21 cellular contexts compared by ENCODE assay signal in the genomic region with DNA sequence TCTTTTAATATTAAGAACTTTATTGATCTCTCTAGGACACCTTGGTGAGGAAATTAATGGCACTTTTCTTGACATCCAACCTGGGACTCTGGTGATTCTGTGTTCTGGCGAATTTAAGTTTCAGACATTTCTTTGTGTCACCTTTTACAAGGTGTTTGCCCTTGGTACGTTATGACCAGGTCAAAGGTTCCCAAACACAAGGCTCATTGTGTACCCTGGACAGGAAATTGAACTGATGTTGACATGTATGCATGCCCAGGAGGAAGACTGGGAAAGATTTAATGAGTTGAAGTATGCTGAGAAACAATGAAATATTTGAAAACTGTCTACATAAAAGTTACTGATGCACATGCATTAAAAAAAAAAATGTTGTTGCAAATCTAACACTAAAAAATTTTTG. TPM values are rescaled to one million over a fixed set of nuclear protein-coding genes. Genes with fewer than 3 reads are reported as not detected.
A peak's percentile ranks its signal among the peaks of the same experiment; 100 is the strongest.
DNase-seq lines count a peak whose midpoint lies in the region; ATAC-seq, FAIRE-seq and TF ChIP-seq lines count a peak whose summit lies in the region.
"Had no signal": no experiment of that assay in that cellular context is flagged by ENCODE, and none has a peak within 500 bp of the region (broad histone marks: within the 10 kb centered on the region; RNA-seq: fewer than 3 reads in every experiment).

No MANE protein-coding gene starts in this region.

- TF ChIP-seq POLR2A in endothelial cell of umbilical vein (IDR thresholded peaks at IDR 0.05; ENCODE audit: low read depth, low read length) (no peak), HepG2 (IDR thresholded peaks at IDR 0.05; ENCODE audit: insufficient read depth in 1 of 2, low read depth in 2 of 2, low read length in 2 of 2) (no peak)

- H3K27ac ChIP-seq in Karpas-422 (ENCODE audit: low read length), result no peak overlapping the region
- H3K27ac ChIP-seq in endothelial cell of umbilical vein (ENCODE audit: insufficient read depth, low read depth, low read length), result no peak overlapping the region
- H3K27ac ChIP-seq in HepG2 (ENCODE audit: extremely low read length, insufficient read depth, low read length), result peak overlapping the region; percentile 51
- H3K27ac ChIP-seq: GM23248, HL-60 had no signal

- in situ Hi-C loops in HepG2 (cut with HindIII; ENCODE audit: extremely low pct_ligation_motif_present, low pct_unique_long_range_greater_than_20kb), result no loop called here
- in situ Hi-C loops in ACHN (cut with HindIII; ENCODE audit: low pct_ligation_motif_present, low pct_unique_long_range_greater_than_20kb, low sequenced_read_pairs), result no loop called here

- DNase-seq in Karpas-422 (peak; percentile 39), endothelial cell of umbilical vein (ENCODE audit: low read depth, low spot score) (peak; percentile 24), HepG2 (ENCODE audit: low spot score) (peak; percentile 77), COLO668 (lab: John Stamatoyannopoulos, UW; ENCODE audit: unreplicated experiment) (no peak), kidney tubule cell (ENCODE audit: low spot score) (no peak), ACHN (no peak)
- DNase-seq: BE2C; C1 segment of cervical spinal cord; CD4-positive, CD25-positive, alpha-beta regulatory T cell; DMS153; DMS79; GDM1; GM23248 had no signal

- no peaks in the 10 kb centered on the region for H3K9me1 ChIP-seq in endothelial cell of umbilical vein (replicated peaks; ENCODE audit: control insufficient read depth, extremely low read depth, insufficient read depth, low read length)

- intact Hi-C loops in endothelial cell of umbilical vein (cut with micrococcal nuclease) (no loop called here), HepG2 (cut with micrococcal nuclease; ENCODE audit: unreplicated experiment) (loop anchor here (10.0 kb wide), 1 partner anchor 306 kb away; the partner anchor contains the start of gene SLAIN2)

- TF ChIP-seq RAD21 in HepG2 (CRISPR knock-in tag; IDR thresholded peaks at IDR 0.05), result no peak

- peak; percentile 61 for ATAC-seq in HepG2

- POLR2A ChIA-PET in endothelial cell of umbilical vein (lab: Charles Lee), result no interaction called here
- POLR2A ChIA-PET in HepG2 (lab: Yijun Ruan, JAX), result no interaction called here

- H3K4me1 ChIP-seq in Karpas-422 (ENCODE audit: low read length), result peaks cover 67% of the 10 kb centered on the region
- no peaks in the 10 kb centered on the region for H3K4me1 ChIP-seq in endothelial cell of umbilical vein (ENCODE audit: control insufficient read depth, extremely low read depth, insufficient read depth, low read length)
- H3K4me1 ChIP-seq in HepG2 (ENCODE audit: insufficient read depth, low read length), result peaks cover 62% of the 10 kb centered on the region
- H3K4me1 ChIP-seq: BE2C had no signal

- H3K27me3 ChIP-seq in Karpas-422 (ENCODE audit: low read length) (no peaks in the 10 kb centered on the region), endothelial cell of umbilical vein (ENCODE audit: control insufficient read depth in 2 of 2, insufficient read depth in 2 of 2, low read length in 2 of 2) (peaks cover 0 to 4% of the 10 kb centered on the region in 2 experiments), HepG2 (ENCODE audit: control insufficient read depth in 1 of 2, insufficient read depth in 2 of 2, low read length in 2 of 2) (no peaks in the 10 kb centered on the region)

- no TSS peak for BruUV-seq in endothelial cell of umbilical vein (replicated peaks; lab: Mats Ljungman, UMichigan)
- no TSS peak for BruUV-seq in HepG2 (replicated peaks; lab: Mats Ljungman, UMichigan)

- TF ChIP-seq CTCF in endothelial cell of umbilical vein (IDR thresholded peaks at IDR 0.05; ENCODE audit: extremely low read depth in 1 of 2, insufficient read depth in 1 of 2, low read depth in 1 of 2, low read length in 2 of 2), result no peak
- TF ChIP-seq CTCF in HepG2 (CRISPR knock-in tag; IDR thresholded peaks at IDR 0.05), result no peak

- H3K9me2 ChIP-seq in Karpas-422 (replicated peaks; ENCODE audit: insufficient read depth, low read length), result no peaks in the 10 kb centered on the region

- H3K36me3 ChIP-seq in Karpas-422 (ENCODE audit: insufficient read depth, low read length), result no peaks in the 10 kb centered on the region
- H3K36me3 ChIP-seq in endothelial cell of umbilical vein (ENCODE audit: control insufficient read depth in 2 of 2, extremely low read depth in 1 of 2, insufficient read depth in 2 of 2, low read length in 2 of 2), result no peaks in the 10 kb centered on the region
- peaks cover 0 to 1% of the 10 kb centered on the region in 2 experiments; a peak in 1 of 5 replicates for H3K36me3 ChIP-seq in HepG2 (replicated peaks in 1 of 2; ENCODE audit: control insufficient read depth in 1 of 2, insufficient read depth in 2 of 2, low read length in 2 of 2)
- H3K36me3 ChIP-seq: BE2C, HAP-1 had no signal

- H3K9ac ChIP-seq in Karpas-422 (ENCODE audit: low read length) (no peak overlapping the region), endothelial cell of umbilical vein (replicated peaks; ENCODE audit: extremely low read depth, insufficient read depth, low read length) (no peak overlapping the region), HepG2 (ENCODE audit: insufficient read depth, low read depth, low read length) (no peak overlapping the region)
- H3K9ac ChIP-seq: GM23248 had no signal

- WGBS in HepG2 (ENCODE audit: low lambda C conversion rate), result 0% methylated on average over 2 of the region's 2 CpGs

- no peak overlapping the region for H2AFZ ChIP-seq in Karpas-422 (ENCODE audit: low read length)
- H2AFZ ChIP-seq in endothelial cell of umbilical vein (ENCODE audit: low read depth, low read length), result no peak overlapping the region
- H2AFZ ChIP-seq in HepG2 (ENCODE audit: low read length), result no peak overlapping the region
- H2AFZ ChIP-seq: GM23248 had no signal

- H3K4me3 ChIP-seq in Karpas-422 (ENCODE audit: low read length), result no peak overlapping the region
- no peak overlapping the region for H3K4me3 ChIP-seq in endothelial cell of umbilical vein (replicated peaks in 1 of 3; ENCODE audit: insufficient read depth in 1 of 3, low read depth in 1 of 3, low read length in 3 of 3)
- no peak overlapping the region for H3K4me3 ChIP-seq in HepG2 (replicated peaks in 1 of 3; ENCODE audit: insufficient read depth in 1 of 3, low read depth in 2 of 3, low read length in 3 of 3)
- H3K4me3 ChIP-seq: GM23248, HAP-1 had no signal

- H3K9me3 ChIP-seq in Karpas-422 (ENCODE audit: low read length), result no peaks in the 10 kb centered on the region
- no peaks in the 10 kb centered on the region for H3K9me3 ChIP-seq in endothelial cell of umbilical vein (replicated peaks; ENCODE audit: control insufficient read depth, insufficient read depth, low read length)
- no peaks in the 10 kb centered on the region for H3K9me3 ChIP-seq in HepG2 (ENCODE audit: low read length)
- H3K9me3 ChIP-seq: BE2C, HAP-1 had no signal

- CTCF ChIA-PET in endothelial cell of umbilical vein (lab: Charles Lee), result no interaction called here
- CTCF ChIA-PET in HepG2 (lab: Yijun Ruan, JAX; ENCODE audit: low intra/inter-chr PET ratio, low total read pairs), result no interaction called here

- TF ChIP-seq EP300 in HepG2 (IDR thresholded peaks at IDR 0.05; ENCODE audit: low read depth in 2 of 2, low read length in 2 of 2) (peak in 1 of 2 experiments; percentile 75; a peak in 2 of 4 replicates), HepG2 (CRISPR knock-in tag; IDR thresholded peaks at IDR 0.05; ENCODE audit: borderline replicate concordance) (no peak)

- FAIRE-seq in endothelial cell of umbilical vein (lab: Jason Lieb, UNC), result no peak
- no peak for FAIRE-seq in HepG2 (lab: Jason Lieb, UNC)
- FAIRE-seq: GM18507 had no signal

- dilution Hi-C loops in endothelial cell of umbilical vein (cut with MboI; ENCODE audit: extremely low pct_ligation_motif_present, low sequenced_read_pairs), result no loop called here

- no peaks in the 10 kb centered on the region for H4K20me1 ChIP-seq in Karpas-422 (ENCODE audit: insufficient read depth, low read depth, low read length)
- H4K20me1 ChIP-seq in endothelial cell of umbilical vein (replicated peaks; ENCODE audit: control insufficient read depth, extremely low read depth, insufficient read depth, low read length), result no peaks in the 10 kb centered on the region
- no peaks in the 10 kb centered on the region for H4K20me1 ChIP-seq in HepG2 (ENCODE audit: insufficient read depth, low read length)

- H3K79me2 ChIP-seq in Karpas-422 (ENCODE audit: low read length), result no peaks in the 10 kb centered on the region
- no peaks in the 10 kb centered on the region for H3K79me2 ChIP-seq in endothelial cell of umbilical vein (ENCODE audit: control insufficient read depth, insufficient read depth, low read length)
- H3K79me2 ChIP-seq in HepG2 (ENCODE audit: insufficient read depth, low read length), result no peaks in the 10 kb centered on the region

- H3K4me2 ChIP-seq in Karpas-422 (ENCODE audit: low read depth, low read length, poor library complexity, severe bottlenecking) (no peak overlapping the region), endothelial cell of umbilical vein (ENCODE audit: insufficient read depth, low read length) (no peak overlapping the region), HepG2 (ENCODE audit: low read depth, low read length) (peak overlapping the region; percentile 1; the same call in 1 of the 2 replicates)

RNA-seq across cellular contexts. Expression of gene NIPAL1, which starts 22.1 kb away (rescaled TPM):
- 0.89 and 3.0 TPM in 2 replicates for total RNA-seq in Karpas-422 (2014; rRNA removed; shearing (Covaris generic); ENCODE audit: low replicate concordance)
- total RNA-seq in endothelial cell of umbilical vein (1.4 and 1.7 TPM in 2 replicates), HepG2 (2016; rRNA removed; fragmentation: Illumina TruSeq; extraction: Trizol) (1.4 and 1.6 TPM in 2 replicates)
- polyA plus RNA-seq in endothelial cell of umbilical vein (0.27 and 0.36 TPM in 2 replicates), HepG2 (2011; rRNA removed) (2.8 and 3.4 TPM in 2 replicates)
- 0.32 and 0.53 TPM in 2 replicates for polyA plus RNA-seq in endothelial cell of umbilical vein (2011; cell fraction: cytosol; rRNA removed)
- polyA plus RNA-seq in endothelial cell of umbilical vein (2011; cell fraction: nucleus; rRNA removed), result 0.45 and 1.1 TPM in 2 replicates
- 2.0 and 2.3 TPM in 2 replicates for polyA plus RNA-seq in endothelial cell of umbilical vein (2012)
- polyA minus RNA-seq in endothelial cell of umbilical vein, result 0.36 and 1.5 TPM in 2 replicates
- polyA minus RNA-seq in endothelial cell of umbilical vein (2011; cell fraction: cytosol; rRNA and poly(A)+ RNA removed), result 1.0 TPM
- 1.3 and 1.5 TPM in 2 replicates for polyA minus RNA-seq in endothelial cell of umbilical vein (2011; cell fraction: nucleus; rRNA and poly(A)+ RNA removed)
- total RNA-seq in HepG2 (2016; cell fraction: cytosol; rRNA removed; fragmentation: Illumina TruSeq; extraction: Trizol; ENCODE audit: low read depth), result 0.40 and 0.53 TPM in 2 replicates
- 1.4 and 1.5 TPM in 2 replicates for total RNA-seq in HepG2 (2016; cell fraction: insoluble cytoplasmic fraction; rRNA removed; fragmentation: Illumina TruSeq; extraction: Trizol)
- 0.76 and 0.96 TPM in 2 replicates for total RNA-seq in HepG2 (2016; cell fraction: membrane; rRNA removed; fragmentation: Illumina TruSeq; extraction: Trizol)
- total RNA-seq in HepG2 (2016; cell fraction: nucleus; rRNA removed; fragmentation: Illumina TruSeq; extraction: Trizol), result 2.5 TPM in 2 replicates
- 1.3 and 2.6 TPM in 2 replicates for polyA plus RNA-seq in HepG2 (2011; cell fraction: cytosol; rRNA removed)
- 1.00 and 1.7 TPM in 2 replicates for polyA plus RNA-seq in HepG2 (2011; cell fraction: nucleus; rRNA removed)
- polyA plus RNA-seq in HepG2 (2012), result 4.2 and 4.9 TPM in 2 replicates
- 0.06 and 0.17 TPM in 2 replicates for polyA plus RNA-seq in HepG2 (2016; cell fraction: cytosol; fragmentation: Illumina TruSeq; extraction: Trizol; ENCODE audit: low read depth)
- polyA plus RNA-seq in HepG2 (2016; cell fraction: insoluble cytoplasmic fraction; fragmentation: Illumina TruSeq; extraction: Trizol; ENCODE audit: low read depth), result 0.99 and 1.5 TPM in 2 replicates
- 0.37 and 0.52 TPM in 2 replicates for polyA plus RNA-seq in HepG2 (2016; cell fraction: membrane; fragmentation: Illumina TruSeq; extraction: Trizol; ENCODE audit: low read depth)
- 1.5 and 2.3 TPM in 2 replicates for polyA plus RNA-seq in HepG2 (2016; cell fraction: nucleus; fragmentation: Illumina TruSeq; extraction: Trizol; ENCODE audit: insufficient read depth, low read depth)
- polyA minus RNA-seq in HepG2 (2011; rRNA and poly(A)+ RNA removed; ENCODE audit: low replicate concordance), result 1.9 and 3.2 TPM in 2 replicates
- polyA minus RNA-seq in HepG2 (2011; cell fraction: cytosol; rRNA and poly(A)+ RNA removed), result 1.2 and 2.7 TPM in 2 replicates
- polyA minus RNA-seq in HepG2 (2011; cell fraction: nucleus; rRNA and poly(A)+ RNA removed), result 2.5 and 5.0 TPM in 2 replicates
- polyA plus RNA-seq: IgD-negative memory B cell had no signal

RNA-seq across cellular contexts. Expression of gene CNGA1, which starts 22.2 kb away (rescaled TPM):
- total RNA-seq in Karpas-422 (2014; rRNA removed; shearing (Covaris generic); ENCODE audit: low replicate concordance), result not detected in 2 replicates
- total RNA-seq in endothelial cell of umbilical vein (not detected in 2 replicates), HepG2 (2016; rRNA removed; fragmentation: Illumina TruSeq; extraction: Trizol) (0.22 TPM in 1 of 2 replicates, not detected in the other)
- polyA plus RNA-seq in endothelial cell of umbilical vein (not detected in 2 replicates), HepG2 (2011; rRNA removed) (0.40 and 1.5 TPM in 2 replicates)
- not detected in 2 replicates for polyA plus RNA-seq in endothelial cell of umbilical vein (2011; cell fraction: cytosol; rRNA removed)
- polyA plus RNA-seq in endothelial cell of umbilical vein (2011; cell fraction: nucleus; rRNA removed), result not detected in 2 replicates
- polyA plus RNA-seq in endothelial cell of umbilical vein (2012), result not detected in 2 replicates
- not detected in 2 replicates for polyA minus RNA-seq in endothelial cell of umbilical vein
- polyA minus RNA-seq in endothelial cell of umbilical vein (2011; cell fraction: cytosol; rRNA and poly(A)+ RNA removed), result not detected
- polyA minus RNA-seq in endothelial cell of umbilical vein (2011; cell fraction: nucleus; rRNA and poly(A)+ RNA removed), result not detected in 2 replicates
- total RNA-seq in HepG2 (2016; cell fraction: cytosol; rRNA removed; fragmentation: Illumina TruSeq; extraction: Trizol; ENCODE audit: low read depth), result not detected in 2 replicates
- 0.15 and 0.48 TPM in 2 replicates for total RNA-seq in HepG2 (2016; cell fraction: insoluble cytoplasmic fraction; rRNA removed; fragmentation: Illumina TruSeq; extraction: Trizol)
- total RNA-seq in HepG2 (2016; cell fraction: membrane; rRNA removed; fragmentation: Illumina TruSeq; extraction: Trizol), result not detected in 2 replicates
- total RNA-seq in HepG2 (2016; cell fraction: nucleus; rRNA removed; fragmentation: Illumina TruSeq; extraction: Trizol), result not detected in 2 replicates
- polyA plus RNA-seq in HepG2 (2011; cell fraction: cytosol; rRNA removed), result 0.17 and 0.67 TPM in 2 replicates
- polyA plus RNA-seq in HepG2 (2011; cell fraction: nucleus; rRNA removed), result 0.58 and 0.59 TPM in 2 replicates
- polyA plus RNA-seq in HepG2 (2012), result 1.4 and 2.1 TPM in 2 replicates
- not detected in 2 replicates for polyA plus RNA-seq in HepG2 (2016; cell fraction: cytosol; fragmentation: Illumina TruSeq; extraction: Trizol; ENCODE audit: low read depth)
- not detected in 2 replicates for polyA plus RNA-seq in HepG2 (2016; cell fraction: insoluble cytoplasmic fraction; fragmentation: Illumina TruSeq; extraction: Trizol; ENCODE audit: low read depth)
- not detected in 2 replicates for polyA plus RNA-seq in HepG2 (2016; cell fraction: membrane; fragmentation: Illumina TruSeq; extraction: Trizol; ENCODE audit: low read depth)
- not detected in 2 replicates for polyA plus RNA-seq in HepG2 (2016; cell fraction: nucleus; fragmentation: Illumina TruSeq; extraction: Trizol; ENCODE audit: insufficient read depth, low read depth)
- 3.2 TPM in 1 of 2 replicates, not detected in the other for polyA minus RNA-seq in HepG2 (2011; rRNA and poly(A)+ RNA removed; ENCODE audit: low replicate concordance)
- 2.0 TPM in 1 of 2 replicates, not detected in the other for polyA minus RNA-seq in HepG2 (2011; cell fraction: cytosol; rRNA and poly(A)+ RNA removed)
- 1.3 and 2.9 TPM in 2 replicates for polyA minus RNA-seq in HepG2 (2011; cell fraction: nucleus; rRNA and poly(A)+ RNA removed)
- total RNA-seq: A172; CD4-positive, CD25-positive, alpha-beta regulatory T cell; Daoy; GM23248; H4; HT1080 had no signal
- polyA plus RNA-seq: GM23248, IgD-negative memory B cell had no signal

Comparison
In these comparisons a context has a peak if more than half of its experiments do, and no peak if none do; other contexts are left out.
1. DNase-seq: peak in Karpas-422 (single experiment), endothelial cell of umbilical vein (single experiment) and HepG2 (single experiment); none in COLO668 (single experiment), kidney tubule cell (single experiment) and ACHN (single experiment).